ENCODE assay signal across 22 cellular contexts in the genomic region with DNA sequence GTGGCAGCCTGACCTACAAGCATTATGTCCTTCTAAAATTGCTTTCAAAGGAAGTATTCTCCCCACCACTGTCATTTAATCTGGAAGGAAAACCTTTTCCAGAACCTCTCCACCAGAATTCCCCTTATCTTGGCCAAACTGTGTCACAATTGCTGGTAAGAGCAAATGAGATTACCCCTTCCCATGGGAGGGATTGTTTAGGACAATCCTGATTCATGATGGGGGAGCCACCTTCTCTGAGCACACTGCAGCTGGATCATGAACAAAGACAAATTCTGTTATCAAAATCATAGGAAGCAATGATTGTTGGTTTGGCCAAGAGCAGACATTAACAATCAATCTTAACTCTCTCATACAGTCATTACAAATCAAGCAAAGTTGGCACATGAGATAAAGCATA. TPM values are rescaled to one million over a fixed set of nuclear protein-coding genes. Genes with fewer than 3 reads are reported as not detected.
"Had no signal": no experiment of that assay in that cellular context is flagged by ENCODE, and none has a peak within 500 bp of the region (broad histone marks: within the 10 kb centered on the region; RNA-seq: fewer than 3 reads in every experiment).

No MANE protein-coding gene starts in this region.

- H3K36me3 Mint-ChIP-seq: activated CD4-positive, alpha-beta memory T cell treated with anti-CD3 and anti-CD28 coated beads for 36 hours; activated naive CD8-positive, alpha-beta T cell treated with anti-CD3 and anti-CD28 coated beads, Interleukin-2, amount 10 ng/mL, durations not matched to agents 7 days and 5 days; immature natural killer cell; naive thymus-derived CD4-positive, alpha-beta T cell; neural progenitor cell had no signal

- H3K9ac ChIP-seq: neural progenitor cell had no signal

- H3K36me3 ChIP-seq: neural progenitor cell had no signal

- H3K27ac ChIP-seq: hepatocyte, neural progenitor cell had no signal

- H3K4me3 ChIP-seq: hepatocyte, lung, neural progenitor cell had no signal

- H3K27me3 ChIP-seq: hepatocyte, neural progenitor cell had no signal

- H3K9me3 Mint-ChIP-seq: activated CD4-positive, alpha-beta memory T cell treated with anti-CD3 and anti-CD28 coated beads for 36 hours; activated naive CD8-positive, alpha-beta T cell treated with anti-CD3 and anti-CD28 coated beads, Interleukin-2, amount 10 ng/mL, durations not matched to agents 7 days and 5 days; immature natural killer cell; T-helper 1 cell treated with Interleukin-12 subunit alpha and Interleukin-12 subunit beta and Interleukin-4 antibody, amounts not matched to agents 30 μg/mL and 1 μg/mL, for 36 hours had no signal

- H3K4me2 ChIP-seq: hepatocyte, neural progenitor cell had no signal

- H3K4me1 ChIP-seq: neural progenitor cell had no signal

- DNase-seq: activated CD4-positive, alpha-beta memory T cell treated with anti-CD3 and anti-CD28 coated beads for 36 hours; activated CD4-positive, alpha-beta T cell treated with anti-CD3 and anti-CD28 coated beads for 48 hours; activated naive CD4-positive, alpha-beta T cell treated with Interleukin-2 at 50 U/mL for 16 hours; activated naive CD8-positive, alpha-beta T cell treated with anti-CD3 and anti-CD28 coated beads, Interleukin-2, amount 10 ng/mL, durations not matched to agents 7 days and 5 days; activated T-cell treated with anti-CD3 and anti-CD28 coated beads, Interleukin-2, amount 50 U/mL, for 48 hours; amygdala; cortex of kidney; foreskin melanocyte; glutamatergic neuron; immature natural killer cell; naive thymus-derived CD4-positive, alpha-beta T cell; retina; stimulated activated CD4-positive, alpha-beta T cell treated with anti-CD3 and anti-CD28 coated beads, Interleukin-4, amount 100 ng/mL, for 1 hour; stimulated activated naive CD4-positive, alpha-beta T cell had no signal

- H3K4me3 Mint-ChIP-seq: activated CD4-positive, alpha-beta memory T cell treated with anti-CD3 and anti-CD28 coated beads for 36 hours; activated naive CD8-positive, alpha-beta T cell treated with anti-CD3 and anti-CD28 coated beads, Interleukin-2, amount 10 ng/mL, durations not matched to agents 7 days and 5 days; immature natural killer cell; naive thymus-derived CD4-positive, alpha-beta T cell; neural progenitor cell; T-helper 1 cell treated with Interleukin-12 subunit alpha and Interleukin-12 subunit beta and Interleukin-4 antibody, amounts not matched to agents 30 μg/mL and 1 μg/mL, for 36 hours had no signal

- H3K27ac Mint-ChIP-seq: activated CD4-positive, alpha-beta memory T cell treated with anti-CD3 and anti-CD28 coated beads for 36 hours; activated naive CD8-positive, alpha-beta T cell treated with anti-CD3 and anti-CD28 coated beads, Interleukin-2, amount 10 ng/mL, durations not matched to agents 7 days and 5 days; immature natural killer cell; naive thymus-derived CD4-positive, alpha-beta T cell; neural progenitor cell; T-helper 1 cell treated with Interleukin-12 subunit alpha and Interleukin-12 subunit beta and Interleukin-4 antibody, amounts not matched to agents 30 μg/mL and 1 μg/mL, for 36 hours had no signal

- H2AFZ ChIP-seq: hepatocyte, neural progenitor cell had no signal

- H3K79me2 ChIP-seq: hepatocyte had no signal

- H3K4me1 Mint-ChIP-seq: activated naive CD8-positive, alpha-beta T cell treated with anti-CD3 and anti-CD28 coated beads, Interleukin-2, amount 10 ng/mL, durations not matched to agents 7 days and 5 days; immature natural killer cell; naive thymus-derived CD4-positive, alpha-beta T cell had no signal

RNA-seq across cellular contexts. Expression of a gene that starts 18.1 kb away (rescaled TPM):
- total RNA-seq: activated CD4-positive, alpha-beta memory T cell treated with anti-CD3 and anti-CD28 coated beads for 36 hours; activated naive CD8-positive, alpha-beta T cell treated with anti-CD3 and anti-CD28 coated beads, Interleukin-2, amount 10 ng/mL, durations not matched to agents 7 days and 5 days had no signal
- polyA plus RNA-seq: immature natural killer cell; naive thymus-derived CD4-positive, alpha-beta T cell had no signal

RNA-seq across cellular contexts. Expression of a gene that starts 41.5 kb away (rescaled TPM):
- total RNA-seq: cerebellum, epithelial cell of proximal tubule, hepatocyte, kidney epithelial cell had no signal
- polyA plus RNA-seq: fibroblast of lung, hepatocyte had no signal
